Comparison of ENCODE assay signal across 9 cellular contexts in genomic region chr19:7595466-7596133, GRCh38. TPM values are rescaled to one million over a fixed set of nuclear protein-coding genes. Genes with fewer than 3 reads are reported as not detected.
DNase-seq lines count a peak whose midpoint lies in the region; ATAC-seq, FAIRE-seq and TF ChIP-seq lines count a peak whose summit lies in the region.
"Had no signal": no experiment of that assay in that cellular context is flagged by ENCODE, and none has a peak within 500 bp of the region (broad histone marks: within the 10 kb centered on the region; RNA-seq: fewer than 3 reads in every experiment).

TSS of gene CAMSAP3 (plus strand) at chr19:7595863. CDS start at chr19:7596003, 140 bp downstream.

- no peak for TF ChIP-seq EP300 in H1 (IDR thresholded peaks at IDR 0.05; ENCODE audit: borderline replicate concordance in 1 of 2, low read depth in 2 of 2, low read length in 2 of 2)

- H3K27ac Mint-ChIP-seq in type B pancreatic cell, result peak within 1 kb of the TSS; percentile 70

- H3K14ac ChIP-seq in H1 (ENCODE audit: insufficient read length), result peak within 1 kb of the TSS; percentile 97

- H3K4me1 ChIP-seq in H1 (replicated peaks in 1 of 4; ENCODE audit: control insufficient read depth in 3 of 4, insufficient read depth in 4 of 4, low read length in 3 of 4) (peaks cover 0 to 11% (median 6%) of the 10 kb centered on the region in 4 experiments; a peak in 5 of 7 replicates), muscle layer of duodenum (ENCODE audit: control insufficient read depth in 1 of 2, insufficient read depth in 2 of 2, low read length in 2 of 2) (peaks cover 0 to 11% of the 10 kb centered on the region in 2 donors)

- H2BK20ac ChIP-seq in H1 (ENCODE audit: low read length), result no peak within 1 kb of the TSS

- H2AK5ac ChIP-seq in H1 (ENCODE audit: low read depth, low read length), result no peak within 1 kb of the TSS

- peak within 1 kb of the TSS; percentile 47; the same call in 1 of the 2 replicates for H2AFZ ChIP-seq in H1 (ENCODE audit: low read length)

- H3K4me3 ChIP-seq in H1 (ENCODE audit: extremely low read depth in 1 of 4, insufficient read depth in 2 of 4, low read depth in 3 of 4, low read length in 4 of 4) (peak within 1 kb of the TSS; percentile 47 to 96 (median 65)), muscle layer of duodenum (ENCODE audit: low read depth in 1 of 2, low read length in 2 of 2) (peak within 1 kb of the TSS; percentile 33 to 37)

- no peak for FAIRE-seq in H1 (lab: Jason Lieb, UNC)

- no peak within 1 kb of the TSS for H2BK12ac ChIP-seq in H1 (ENCODE audit: low read depth, low read length)

- H3K27ac ChIP-seq in H1 (ENCODE audit: low read depth, low read length) (no peak within 1 kb of the TSS), muscle layer of duodenum (ENCODE audit: low read length) (no peak within 1 kb of the TSS)

- H3K56ac ChIP-seq in H1 (replicated peaks; ENCODE audit: insufficient read length, low read depth, low read length), result no peak within 1 kb of the TSS

- no peak within 1 kb of the TSS for H4K91ac ChIP-seq in H1 (replicated peaks; ENCODE audit: insufficient read length, low read length)

- H3K79me1 ChIP-seq in H1 (ENCODE audit: low read depth, low read length), result peaks cover 5% of the 10 kb centered on the region; the same call in 1 of the 2 replicates

- TF ChIP-seq POLR2A in H1 (IDR thresholded peaks at IDR 0.05; ENCODE audit: control extremely low read depth in 1 of 2, low read depth in 2 of 2, low read length in 2 of 2), result no peak

- H3K36me3 ChIP-seq in H1 (ENCODE audit: control insufficient read depth in 2 of 4, insufficient read depth in 4 of 4, low read length in 3 of 4), result no peaks in the 10 kb centered on the region
- H3K36me3 ChIP-seq in muscle layer of duodenum (ENCODE audit: control insufficient read depth in 1 of 2, insufficient read depth in 2 of 2, low read length in 2 of 2), result no peaks in the 10 kb centered on the region

- peak within 1 kb of the TSS; percentile 86 for H3K4me2 ChIP-seq in H1 (ENCODE audit: insufficient read depth in 1 of 2, low read depth in 2 of 2, low read length in 2 of 2)

- TF ChIP-seq RAD21 in H1 (IDR thresholded peaks at IDR 0.05 in 1 of 2, conservative IDR thresholded peaks at IDR 0.05 in 1 of 2; ENCODE audit: low read depth in 2 of 2, low read length in 2 of 2), result no peak

- peaks cover 6 to 11% of the 10 kb centered on the region in 2 experiments for H4K20me1 ChIP-seq in H1 (replicated peaks in 1 of 2; ENCODE audit: control insufficient read depth in 1 of 2, insufficient read depth in 2 of 2, low read length in 2 of 2)

- no peak within 1 kb of the TSS for H3K4ac ChIP-seq in H1 (replicated peaks; ENCODE audit: insufficient read length, low read depth, low read length)

- TF ChIP-seq CTCF in H1 (IDR thresholded peaks at IDR 0.05; ENCODE audit: control extremely low read depth in 1 of 3, insufficient read depth in 1 of 3, low read depth in 1 of 3, low read length in 3 of 3) (no peak), type B pancreatic cell (conservative IDR thresholded peaks at IDR 0.05) (no peak)

- peak; percentile 25 for DNase-seq in NCI-H1436 treated with DMSO at 0.1 percent for 48 hours (lab: John Stamatoyannopoulos, UW)
- peak; percentile 31 to 91 for DNase-seq in H1 (ENCODE audit: low read depth in 1 of 2, low spot score in 2 of 2)
- no peak for DNase-seq in type B pancreatic cell (ENCODE audit: extremely low spot score, unreplicated experiment)

- H3K4me3 Mint-ChIP-seq in type B pancreatic cell, result peak within 1 kb of the TSS; percentile 87

- H3K18ac ChIP-seq in H1 (ENCODE audit: extremely low read depth, low read length), result peak within 1 kb of the TSS; percentile 78

- POLR2A ChIA-PET in H1 (lab: Charles Lee; ENCODE audit: partially characterized antibody), result interaction anchor here (0.6 to 2.5 kb wide), 7 partner anchors 10 to 170 kb away, joined by 3 to 10 read pairs (median 4); partner anchors contain the start of gene STXBP2

- no peaks in the 10 kb centered on the region for H3K9me3 Mint-ChIP-seq in type B pancreatic cell

- H3K9me3 ChIP-seq in H1 (ENCODE audit: insufficient read depth in 2 of 2, low read depth in 1 of 2, low read length in 1 of 2) (no peaks in the 10 kb centered on the region), muscle layer of duodenum (ENCODE audit: control insufficient read depth in 1 of 2, low read length in 2 of 2) (no peaks in the 10 kb centered on the region)

- WGBS in H1 (ENCODE audit: extremely low coverage in 1 of 2, insufficient coverage in 1 of 2, insufficient read length in 1 of 2, insufficient replicate concordance in 2 of 2, low coverage in 1 of 2, low lambda C conversion rate in 2 of 2, missing lambda C conversion rate in 1 of 2), 2 experiments, result 1% methylated on average over 33 of the region's 78 CpGs; no CpG with 5 or more reads in 1 of the 2 experiments

- H3K23ac ChIP-seq in H1 (ENCODE audit: insufficient read length), result no peak within 1 kb of the TSS

- no peak within 1 kb of the TSS for H2BK120ac ChIP-seq in H1 (replicated peaks; ENCODE audit: low read depth, low read length)

- CTCF ChIA-PET in H1 (lab: Charles Lee; ENCODE audit: partially characterized antibody), result interaction anchor here (0.5 to 5.0 kb wide), 6 partner anchors 10 to 851 kb away, joined by 3 to 27 read pairs (median 3); no protein-coding TSS in a partner anchor

- peaks cover 18% of the 10 kb centered on the region for H3K4me1 Mint-ChIP-seq in type B pancreatic cell (ENCODE audit: unreplicated experiment)

- H2BK5ac ChIP-seq in H1 (ENCODE audit: low read depth, low read length), result no peak within 1 kb of the TSS

- peaks cover 8% of the 10 kb centered on the region; the same call in 1 of the 2 replicates for H3K23me2 ChIP-seq in H1 (ENCODE audit: low read depth, low read length)

- peak within 1 kb of the TSS; percentile 20 to 54 (median 41); a peak in 4 of 7 replicates for H3K9ac ChIP-seq in H1 (replicated peaks in 1 of 4; ENCODE audit: extremely low read depth in 1 of 4, low read depth in 3 of 4, low read length in 3 of 4)

- no peak within 1 kb of the TSS; the same call in 1 of the 2 replicates for H4K8ac ChIP-seq in H1 (ENCODE audit: extremely low read depth, insufficient read depth, low read length)

- peaks cover 32% of the 10 kb centered on the region for H3K27me3 Mint-ChIP-seq in type B pancreatic cell

- ATAC-seq in GM18498 (IDR thresholded peaks at IDR 0.05; ENCODE audit: unreplicated experiment), result peak; percentile 66
- peak; percentile 78 to 80 for ATAC-seq in activated CD4-positive, CD25-positive, alpha-beta regulatory T cell treated with anti-CD3 and anti-CD28 coated beads, Interleukin-2, amount 50 U/mL, for 24 hours
- ATAC-seq in HG02588 (IDR thresholded peaks at IDR 0.05; ENCODE audit: unreplicated experiment), result no peak
- ATAC-seq in GM18520 (IDR thresholded peaks at IDR 0.05; ENCODE audit: unreplicated experiment), result no peak

- no peak within 1 kb of the TSS for H2BK15ac ChIP-seq in H1 (ENCODE audit: low read length)

- H3K27me3 ChIP-seq in H1 (replicated peaks in 1 of 4; ENCODE audit: control insufficient read depth in 3 of 4, extremely low read depth in 1 of 4, insufficient read depth in 3 of 4, low read length in 3 of 4), result no peaks in the 10 kb centered on the region
- peaks cover 23% of the 10 kb centered on the region for H3K27me3 ChIP-seq in muscle layer of duodenum (ENCODE audit: low read depth, low read length)

- peaks cover 0 to 18% of the 10 kb centered on the region in 2 experiments; a peak in 2 of 4 replicates for H3K79me2 ChIP-seq in H1 (ENCODE audit: control insufficient read depth in 1 of 2, insufficient read depth in 2 of 2, low read length in 2 of 2)

- H3K36me3 Mint-ChIP-seq in type B pancreatic cell, result no peaks in the 10 kb centered on the region

- H4K5ac ChIP-seq in H1 (ENCODE audit: insufficient read length, low read depth, low read length), result no peak within 1 kb of the TSS

TF ChIP-seq in H1, 55 proteins besides CTCF, POLR2A, EP300 and RAD21:
- no peak for TF ChIP-seq JUN (IDR thresholded peaks at IDR 0.05; ENCODE audit: low read depth, low read length)
- no peak for TF ChIP-seq SP2 (IDR thresholded peaks at IDR 0.05; ENCODE audit: low read length)
- TF ChIP-seq, protein P1, sequence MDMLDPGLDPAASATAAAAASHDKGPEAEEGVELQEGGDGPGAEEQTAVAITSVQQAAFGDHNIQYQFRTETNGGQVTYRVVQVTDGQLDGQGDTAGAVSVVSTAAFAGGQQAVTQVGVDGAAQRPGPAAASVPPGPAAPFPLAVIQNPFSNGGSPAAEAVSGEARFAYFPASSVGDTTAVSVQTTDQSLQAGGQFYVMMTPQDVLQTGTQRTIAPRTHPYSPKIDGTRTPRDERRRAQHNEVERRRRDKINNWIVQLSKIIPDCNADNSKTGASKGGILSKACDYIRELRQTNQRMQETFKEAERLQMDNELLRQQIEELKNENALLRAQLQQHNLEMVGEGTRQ (IDR thresholded peaks at IDR 0.05; ENCODE audit: low read length), result no peak
- no peak for TF ChIP-seq SIX5 (IDR thresholded peaks at IDR 0.05; ENCODE audit: low read depth, low read length)
- no peak for TF ChIP-seq BACH1 (IDR thresholded peaks at IDR 0.05; ENCODE audit: low read length)
- peak; percentile 34; the same call in 1 of the 2 replicates for TF ChIP-seq PHF8 (conservative IDR thresholded peaks at IDR 0.05; ENCODE audit: low read depth, low read length)
- TF ChIP-seq CREB1 (IDR thresholded peaks at IDR 0.05), result no peak

RNA-seq across cellular contexts. Expression of gene CAMSAP3, which starts in this region (rescaled TPM):
- total RNA-seq in H1 (2021; fragmentation: NEBNext Ultra II Directional; extraction: Animal tissue kit (Norgen Biotek cat#: 25700)), result 30.4 and 32.5 TPM in 2 replicates
- 11.4 and 19.6 TPM in 2 replicates for polyA plus RNA-seq in H1 (2011; rRNA removed)
- polyA plus RNA-seq in H1 (2011; cell fraction: cytosol; rRNA removed), result 12.9 TPM
- 69.2 TPM for polyA plus RNA-seq in H1 (2011; cell fraction: nucleus; rRNA removed)
- polyA plus RNA-seq in H1 (2012, experiment 1 of 2), result 18.4 to 30.0 TPM (median 24.6 TPM) in 4 replicates
- polyA plus RNA-seq in H1 (2012, experiment 2 of 2), result 25.6 TPM
- 19.2 TPM for polyA plus RNA-seq in H1 (2013, experiment 1 of 2)
- polyA plus RNA-seq in H1 (2013, experiment 2 of 2), result 17.8 TPM
- polyA minus RNA-seq in H1 (2011; rRNA and poly(A)+ RNA removed), result 5.0 and 7.4 TPM in 2 replicates
- 10.3 TPM for polyA minus RNA-seq in H1 (2011; cell fraction: cytosol; rRNA and poly(A)+ RNA removed)
- 13.5 TPM for polyA minus RNA-seq in H1 (2011; cell fraction: nucleus; rRNA and poly(A)+ RNA removed)
- 28.6 and 51.8 TPM in 2 replicates for total RNA-seq in type B pancreatic cell (ENCODE audit: low replicate concordance)
- total RNA-seq: subcutaneous adipose tissue had no signal

Comparison
In these comparisons a context has a peak if more than half of its experiments do, and no peak if none do; other contexts are left out.
1. ATAC-seq: peak in GM18498 (single experiment) and activated CD4-positive, CD25-positive, alpha-beta regulatory T cell treated with anti-CD3 and anti-CD28 coated beads, Interleukin-2, amount 50 U/mL, for 24 hours (2 of 2); none in HG02588 (single experiment) and GM18520 (single experiment).